In genomic region chr18:23682045-23682444, GRCh38 we compare ENCODE assay signal across 26 cellular contexts. TPM values are rescaled to one million over a fixed set of nuclear protein-coding genes. Genes with fewer than 3 reads are reported as not detected.
DNase-seq lines count a peak whose midpoint lies in the region; ATAC-seq and TF ChIP-seq lines count a peak whose summit lies in the region.
"Had no signal": no experiment of that assay in that cellular context is flagged by ENCODE, and none has a peak within 500 bp of the region (broad histone marks: within the 10 kb centered on the region; RNA-seq: fewer than 3 reads in every experiment).

No MANE protein-coding gene starts in this region.

- no peaks in the 10 kb centered on the region for H3K79me2 ChIP-seq in SK-N-SH (ENCODE audit: insufficient read depth)

- H3K4me1 ChIP-seq in uterus (no peaks in the 10 kb centered on the region), right cardiac atrium (ENCODE audit: control insufficient read depth, insufficient read depth, low read length) (no peaks in the 10 kb centered on the region), SK-N-SH (ENCODE audit: control insufficient read depth in 1 of 2, insufficient read depth in 2 of 2, low read depth in 1 of 2, low read length in 1 of 2) (peaks cover 0 to 3% of the 10 kb centered on the region in 2 experiments; a peak in 1 of 4 replicates)

- no peak for TF ChIP-seq RAD21 in SK-N-SH (IDR thresholded peaks at IDR 0.05; ENCODE audit: low read length)

- DNase-seq in uterus (no peak), right cardiac atrium (no peak), type B pancreatic cell (ENCODE audit: extremely low spot score, unreplicated experiment) (no peak), SK-N-SH (no peak), H7 (no peak)
- DNase-seq: AML-193, DND-41, GOT3, HFFc6, MV-4-11, NCI-H1694 treated with DMSO at 0.1 percent for 48 hours, NCI-H345, NCI-H524 treated with DMSO at 0.1 percent for 48 hours, PC-3, SIG-M5, T1000 had no signal

- TF ChIP-seq POLR2A in uterus (IDR thresholded peaks at IDR 0.05): no peak

- H3K4me3 Mint-ChIP-seq in type B pancreatic cell: no peak overlapping the region
- H3K4me3 Mint-ChIP-seq: CD14-positive monocyte, HFFc6 had no signal

- H4K20me1 ChIP-seq in SK-N-SH (ENCODE audit: insufficient read depth): no peaks in the 10 kb centered on the region

- no peak overlapping the region for H3K9ac ChIP-seq in SK-N-SH
- H3K9ac ChIP-seq: KMS-11 had no signal

- no peak overlapping the region for H3K4me3 ChIP-seq in uterus
- H3K4me3 ChIP-seq in right cardiac atrium (ENCODE audit: low read length): no peak overlapping the region
- H3K4me3 ChIP-seq in SK-N-SH (ENCODE audit: low read depth in 2 of 2, low read length in 1 of 2): no peak overlapping the region
- no peak overlapping the region for H3K4me3 ChIP-seq in H7 (ENCODE audit: insufficient read depth, low read depth, low read length)

- TF ChIP-seq CTCF in uterus (IDR thresholded peaks at IDR 0.05): no peak
- no peak for TF ChIP-seq CTCF in type B pancreatic cell (conservative IDR thresholded peaks at IDR 0.05)
- no peak for TF ChIP-seq CTCF in SK-N-SH (IDR thresholded peaks at IDR 0.05)

- H3K9me3 Mint-ChIP-seq in type B pancreatic cell: no peaks in the 10 kb centered on the region
- H3K9me3 Mint-ChIP-seq: HFFc6 had no signal

- H3K27me3 Mint-ChIP-seq in type B pancreatic cell: peaks cover 50% of the 10 kb centered on the region

- POLR2A ChIA-PET in SK-N-SH (lab: Yijun Ruan, JAX): no interaction called here

- H3K9me3 ChIP-seq in uterus (no peaks in the 10 kb centered on the region), right cardiac atrium (ENCODE audit: control insufficient read depth, low read length) (no peaks in the 10 kb centered on the region), SK-N-SH (no peaks in the 10 kb centered on the region)

- no peak overlapping the region for H3K4me2 ChIP-seq in SK-N-SH
- H3K4me2 ChIP-seq: KMS-11 had no signal

- peak overlapping the region; percentile 36 to 63 for H3K27ac ChIP-seq in uterus
- no peak overlapping the region for H3K27ac ChIP-seq in right cardiac atrium (ENCODE audit: low read length)
- H3K27ac ChIP-seq in SK-N-SH (ENCODE audit: low read depth in 2 of 2, low read length in 1 of 2): no peak overlapping the region
- H3K27ac ChIP-seq: HL-60, KMS-11, RWPE1 had no signal

- TF ChIP-seq EP300 in SK-N-SH (IDR thresholded peaks at IDR 0.05; ENCODE audit: borderline replicate concordance in 1 of 2, low read depth in 1 of 2, low read length in 1 of 2): no peak

- H3K27me3 ChIP-seq in uterus (no peaks in the 10 kb centered on the region), right cardiac atrium (ENCODE audit: control insufficient read depth, insufficient read depth) (no peaks in the 10 kb centered on the region), SK-N-SH (ENCODE audit: insufficient read depth) (no peaks in the 10 kb centered on the region), H7 (ENCODE audit: control insufficient read depth, insufficient read depth, low read length) (no peaks in the 10 kb centered on the region; the same call in 1 of the 2 replicates)

- no peak overlapping the region for H2AFZ ChIP-seq in SK-N-SH (ENCODE audit: low read depth)

- H3K9me2 ChIP-seq in SK-N-SH: no peaks in the 10 kb centered on the region

- no peaks in the 10 kb centered on the region for H3F3A ChIP-seq in SK-N-SH (replicated peaks; ENCODE audit: insufficient read depth)

- CTCF ChIA-PET in SK-N-SH (lab: Yijun Ruan, JAX): interaction anchor here (0.7 to 2.0 kb wide), 2 partner anchors 21 to 60 kb away, joined by 5 to 10 read pairs; no protein-coding TSS in a partner anchor

- H3K36me3 Mint-ChIP-seq in type B pancreatic cell: peaks cover 3% of the 10 kb centered on the region
- H3K36me3 Mint-ChIP-seq: CD14-positive monocyte had no signal

- H3K4me1 Mint-ChIP-seq in type B pancreatic cell (ENCODE audit: unreplicated experiment): no peaks in the 10 kb centered on the region
- H3K4me1 Mint-ChIP-seq: CD14-positive monocyte had no signal

- WGBS in right cardiac atrium: 84% methylated on average over 2 of the region's 2 CpGs
- WGBS in SK-N-SH (ENCODE audit: low lambda C conversion rate): 93% methylated on average over 2 of the region's 2 CpGs

- intact Hi-C loops in uterus (cut with DNase I; ENCODE audit: low total_unique reads): no loop called here
- intact Hi-C loops in right cardiac atrium (cut with DNase I): no loop called here

- no peaks in the 10 kb centered on the region for H3K36me3 ChIP-seq in uterus
- no peaks in the 10 kb centered on the region for H3K36me3 ChIP-seq in SK-N-SH (replicated peaks in 1 of 2; ENCODE audit: control insufficient read depth in 1 of 2, insufficient read depth in 2 of 2, low read length in 1 of 2)
- no peaks in the 10 kb centered on the region for H3K36me3 ChIP-seq in H7 (replicated peaks; ENCODE audit: control insufficient read depth, insufficient read depth, low read length)

- ATAC-seq in GM18868 (IDR thresholded peaks at IDR 0.05; ENCODE audit: unreplicated experiment): peak; percentile 24
- ATAC-seq in HG02885 (IDR thresholded peaks at IDR 0.05; ENCODE audit: poor library complexity, unreplicated experiment): peak; percentile 25
- peak; percentile 36 for ATAC-seq in HG03432 (IDR thresholded peaks at IDR 0.05; ENCODE audit: unreplicated experiment)
- no peak for ATAC-seq in right cardiac atrium
- ATAC-seq: PC-3 had no signal

- H3K27ac Mint-ChIP-seq in type B pancreatic cell: no peak overlapping the region
- H3K27ac Mint-ChIP-seq: CD14-positive monocyte, HFFc6 had no signal

TF ChIP-seq in SK-N-SH, 30 proteins besides CTCF, POLR2A, EP300 and RAD21:
- TF ChIP-seq ZBTB33 (IDR thresholded peaks at IDR 0.05; ENCODE audit: borderline replicate concordance, low read depth) (no peak), TEAD4 (IDR thresholded peaks at IDR 0.05; ENCODE audit: borderline replicate concordance, insufficient read depth) (no peak), TAF1 (IDR thresholded peaks at IDR 0.05; ENCODE audit: borderline replicate concordance, low read depth, low read length) (no peak), RCOR1 (IDR thresholded peaks at IDR 0.05; ENCODE audit: low read length) (no peak)

RNA-seq across cellular contexts. Expression of gene LAMA3, which starts 7.2 kb away (rescaled TPM):
- 10 to 100 TPM; 46.5 to 75.4 (median 57.4) TPM for total RNA-seq in uterus
- total RNA-seq in right cardiac atrium: 1 to 10 TPM; 3.6 to 5.4 (median 4.5) TPM
- 1.7 TPM for polyA plus RNA-seq in right cardiac atrium
- total RNA-seq in type B pancreatic cell (ENCODE audit: low replicate concordance): 9.4 and 15.3 TPM in 2 replicates
- polyA plus RNA-seq in SK-N-SH (2012; rRNA removed): 3.5 and 3.8 TPM in 2 replicates
- 2.5 and 3.2 TPM in 2 replicates for polyA plus RNA-seq in SK-N-SH (2012; cell fraction: cytosol; rRNA removed)
- 6.1 and 7.6 TPM in 2 replicates for polyA plus RNA-seq in SK-N-SH (2012; cell fraction: nucleus; rRNA removed)
- 0.11 and 0.21 TPM in 2 replicates for total RNA-seq in H7 (2014; rRNA removed; shearing (Covaris generic))
- total RNA-seq: T-helper 1 cell treated with Interleukin-12 subunit alpha and Interleukin-12 subunit beta and Interleukin-4 antibody, amounts not matched to agents 30 ng/mL and 1 ng/mL, for 36 hours had no signal
- polyA plus RNA-seq: CD14-positive monocyte had no signal

RNA-seq across cellular contexts. Expression of gene ANKRD29, which starts 19.3 kb away (rescaled TPM):
- total RNA-seq in uterus (10 to 100 TPM; 10.8 to 33.4 (median 15.9) TPM), right cardiac atrium (1 to 10 TPM; 3.1 to 3.9 (median 3.4) TPM), type B pancreatic cell (ENCODE audit: low replicate concordance) (2.4 and 3.5 TPM in 2 replicates)
- polyA plus RNA-seq in right cardiac atrium (3.2 TPM), SK-N-SH (2012; rRNA removed) (8.2 and 10.0 TPM in 2 replicates)
- polyA plus RNA-seq in SK-N-SH (2012; cell fraction: cytosol; rRNA removed): 7.6 and 7.9 TPM in 2 replicates
- 24.1 and 24.5 TPM in 2 replicates for polyA plus RNA-seq in SK-N-SH (2012; cell fraction: nucleus; rRNA removed)
- 2.9 and 3.0 TPM in 2 replicates for total RNA-seq in H7 (2014; rRNA removed; shearing (Covaris generic))
- total RNA-seq: G401, HT1080 had no signal

Comparison
In these comparisons a context has a peak if more than half of its experiments do, and no peak if none do; other contexts are left out.
1. ATAC-seq: peak in GM18868 (single experiment), HG02885 (single experiment) and HG03432 (single experiment); none in right cardiac atrium (0 of 2).
2. H3K27ac ChIP-seq: peak in uterus (2 of 2); none in right cardiac atrium (single experiment) and SK-N-SH (0 of 2).